15 cellular contexts compared by ENCODE assay signal in genomic region chr7:119706608-119707007, GRCh38.
DNase-seq lines count a peak whose midpoint lies in the region; ATAC-seq and TF ChIP-seq lines count a peak whose summit lies in the region.
"Had no signal": no experiment of that assay in that cellular context is flagged by ENCODE, and none has a peak within 500 bp of the region (broad histone marks: within the 10 kb centered on the region; RNA-seq: fewer than 3 reads in every experiment).

No MANE protein-coding gene starts in this region.

- DNase-seq in SK-N-SH, result no peak
- DNase-seq in MM.1S, result peak; percentile 51
- no peak for DNase-seq in endothelial cell (ENCODE audit: low spot score)
- DNase-seq in cerebellum (ENCODE audit: low spot score), result no peak
- DNase-seq in naive thymus-derived CD4-positive, alpha-beta T cell, result no peak
- no peak for DNase-seq in left cardiac atrium
- DNase-seq: AML-193; C1 segment of cervical spinal cord; CD4-positive, alpha-beta T cell; DMS79 had no signal

- no peak for TF ChIP-seq EP300 in SK-N-SH (IDR thresholded peaks at IDR 0.05; ENCODE audit: borderline replicate concordance in 1 of 2, low read depth in 1 of 2, low read length in 1 of 2)

- 0 out of 2 replicates have a peak, but pooled peaks cover 7% of the 10 kb centered on the region for H3K9me2 ChIP-seq in SK-N-SH
- H3K9me2 ChIP-seq in MM.1S (replicated peaks; ENCODE audit: insufficient read depth, low read length), result no peaks in the 10 kb centered on the region

- H2AFZ ChIP-seq in SK-N-SH (ENCODE audit: low read depth), result peak overlapping the region; percentile 37; the same call in 1 of the 2 replicates
- peak overlapping the region; percentile 38 for H2AFZ ChIP-seq in MM.1S (ENCODE audit: low read length)

- H3K36me3 ChIP-seq in SK-N-SH (replicated peaks in 1 of 2; ENCODE audit: control insufficient read depth in 1 of 2, insufficient read depth in 2 of 2, low read length in 1 of 2) (no peaks in the 10 kb centered on the region), MM.1S (replicated peaks; ENCODE audit: insufficient read depth, low read length) (no peaks in the 10 kb centered on the region)
- H3K36me3 ChIP-seq in naive thymus-derived CD4-positive, alpha-beta T cell (ENCODE audit: control insufficient read depth in 2 of 3, insufficient read depth in 3 of 3, low read length in 3 of 3), result no peaks in the 10 kb centered on the region

- H3K27me3 Mint-ChIP-seq in endothelial cell (ENCODE audit: unreplicated experiment), result no peaks in the 10 kb centered on the region
- no peaks in the 10 kb centered on the region for H3K27me3 Mint-ChIP-seq in naive thymus-derived CD4-positive, alpha-beta T cell
- H3K27me3 Mint-ChIP-seq: CD4-positive, alpha-beta T cell; IgD-negative memory B cell had no signal

- no peaks in the 10 kb centered on the region for H4K20me1 ChIP-seq in SK-N-SH (ENCODE audit: insufficient read depth)
- H4K20me1 ChIP-seq in MM.1S (ENCODE audit: insufficient read depth, low read length), result no peaks in the 10 kb centered on the region

- intact Hi-C loops in naive thymus-derived CD4-positive, alpha-beta T cell (cut with micrococcal nuclease), result no loop called here
- intact Hi-C loops in left cardiac atrium (cut with DNase I), result no loop called here

- peaks cover 6% of the 10 kb centered on the region for H3K9me3 ChIP-seq in SK-N-SH
- H3K9me3 ChIP-seq in MM.1S (replicated peaks; ENCODE audit: insufficient read depth, low read length), result no peaks in the 10 kb centered on the region
- H3K9me3 ChIP-seq in naive thymus-derived CD4-positive, alpha-beta T cell (ENCODE audit: control insufficient read depth in 2 of 3, low read length in 3 of 3), result no peaks in the 10 kb centered on the region

- H3K4me1 ChIP-seq in SK-N-SH (ENCODE audit: control insufficient read depth in 1 of 2, insufficient read depth in 2 of 2, low read depth in 1 of 2, low read length in 1 of 2), result no peaks in the 10 kb centered on the region
- H3K4me1 ChIP-seq in MM.1S (ENCODE audit: low read length), result peaks cover 36% of the 10 kb centered on the region
- no peaks in the 10 kb centered on the region for H3K4me1 ChIP-seq in naive thymus-derived CD4-positive, alpha-beta T cell (ENCODE audit: control insufficient read depth in 2 of 2, insufficient read depth in 2 of 2, low read length in 2 of 2)

- H3K27ac ChIP-seq in SK-N-SH (ENCODE audit: low read depth in 2 of 2, low read length in 1 of 2) (no peak overlapping the region), MM.1S (ENCODE audit: low read length) (peak overlapping the region; percentile 49; the same call in 1 of the 2 replicates)
- no peak overlapping the region for H3K27ac ChIP-seq in naive thymus-derived CD4-positive, alpha-beta T cell (ENCODE audit: low read depth, low read length)
- H3K27ac ChIP-seq: 22Rv1 had no signal

- peak overlapping the region; percentile 80 for H3K27ac Mint-ChIP-seq in endothelial cell (ENCODE audit: unreplicated experiment)
- no peak overlapping the region for H3K27ac Mint-ChIP-seq in naive thymus-derived CD4-positive, alpha-beta T cell
- H3K27ac Mint-ChIP-seq: CD4-positive, alpha-beta T cell had no signal

- H3K27me3 ChIP-seq in SK-N-SH (ENCODE audit: insufficient read depth) (no peaks in the 10 kb centered on the region), MM.1S (replicated peaks; ENCODE audit: insufficient read depth, low read length) (no peaks in the 10 kb centered on the region)
- H3K27me3 ChIP-seq in naive thymus-derived CD4-positive, alpha-beta T cell (ENCODE audit: control insufficient read depth in 2 of 2, insufficient read depth in 2 of 2, low read length in 2 of 2), result no peaks in the 10 kb centered on the region

- no peak overlapping the region for H3K4me3 Mint-ChIP-seq in endothelial cell (ENCODE audit: unreplicated experiment)
- no peak overlapping the region for H3K4me3 Mint-ChIP-seq in naive thymus-derived CD4-positive, alpha-beta T cell
- H3K4me3 Mint-ChIP-seq: CD4-positive, alpha-beta T cell; IgD-negative memory B cell had no signal

- H3K79me2 ChIP-seq in SK-N-SH (ENCODE audit: insufficient read depth) (no peaks in the 10 kb centered on the region), MM.1S (ENCODE audit: low read length) (no peaks in the 10 kb centered on the region)

- H3F3A ChIP-seq in SK-N-SH (replicated peaks; ENCODE audit: insufficient read depth), result no peaks in the 10 kb centered on the region
- H3F3A ChIP-seq in MM.1S (ENCODE audit: insufficient read depth, low read length), result peaks cover 22% of the 10 kb centered on the region

- H3K36me3 Mint-ChIP-seq in endothelial cell (ENCODE audit: low read depth, unreplicated experiment), result peaks cover 5% of the 10 kb centered on the region
- H3K36me3 Mint-ChIP-seq in naive thymus-derived CD4-positive, alpha-beta T cell, result no peaks in the 10 kb centered on the region
- H3K36me3 Mint-ChIP-seq: IgD-negative memory B cell had no signal

- no peak for TF ChIP-seq CTCF in SK-N-SH (IDR thresholded peaks at IDR 0.05)
- TF ChIP-seq CTCF in MM.1S (IDR thresholded peaks at IDR 0.05; ENCODE audit: low read length), result no peak
- TF ChIP-seq CTCF in endothelial cell (IDR thresholded peaks at IDR 0.05; ENCODE audit: unreplicated experiment), result no peak

- no peak for ATAC-seq in SK-N-SH treated with all-trans-retinoic acid at 6 μM for 48 hours
- no peak for ATAC-seq in HG03108 (IDR thresholded peaks at IDR 0.05; ENCODE audit: unreplicated experiment)
- ATAC-seq in naive thymus-derived CD4-positive, alpha-beta T cell, result no peak
- ATAC-seq in left cardiac atrium, result no peak
- ATAC-seq: HCT116 had no signal

- H3K4me2 ChIP-seq in SK-N-SH (no peak overlapping the region), MM.1S (ENCODE audit: low read depth, low read length) (peak overlapping the region; percentile 56)

- 22% methylated on average over 2 of the region's 2 CpGs for WGBS in SK-N-SH (ENCODE audit: low lambda C conversion rate)

- CTCF ChIA-PET in SK-N-SH (lab: Yijun Ruan, JAX), result no interaction called here
- CTCF ChIA-PET in naive thymus-derived CD4-positive, alpha-beta T cell (lab: Charles Lee), result no interaction called here

- no peak overlapping the region for H3K4me3 ChIP-seq in SK-N-SH (ENCODE audit: low read depth in 2 of 2, low read length in 1 of 2)
- H3K4me3 ChIP-seq in MM.1S (ENCODE audit: low read length), result peak overlapping the region; percentile 21
- no peak overlapping the region for H3K4me3 ChIP-seq in naive thymus-derived CD4-positive, alpha-beta T cell (ENCODE audit: low read length)

- H3K9ac ChIP-seq in SK-N-SH, result no peak overlapping the region
- H3K9ac ChIP-seq in MM.1S (ENCODE audit: low read length), result peak overlapping the region; percentile 4; the same call in 1 of the 2 replicates

- TF ChIP-seq RAD21 in SK-N-SH (IDR thresholded peaks at IDR 0.05; ENCODE audit: low read length), result no peak

- peaks cover 5% of the 10 kb centered on the region for H3K9me3 Mint-ChIP-seq in endothelial cell (ENCODE audit: unreplicated experiment)
- peaks cover 0 to 19% (median 7%) of the 10 kb centered on the region in 11 donors for H3K9me3 Mint-ChIP-seq in naive thymus-derived CD4-positive, alpha-beta T cell

- H3K4me1 Mint-ChIP-seq in endothelial cell (ENCODE audit: unreplicated experiment), result peaks cover 11% of the 10 kb centered on the region
- H3K4me1 Mint-ChIP-seq in naive thymus-derived CD4-positive, alpha-beta T cell, result no peaks in the 10 kb centered on the region
- H3K4me1 Mint-ChIP-seq: IgD-negative memory B cell had no signal

- POLR2A ChIA-PET in SK-N-SH (lab: Yijun Ruan, JAX), result no interaction called here
- POLR2A ChIA-PET in naive thymus-derived CD4-positive, alpha-beta T cell (lab: Charles Lee), result no interaction called here

TF ChIP-seq in SK-N-SH, 30 proteins besides CTCF, POLR2A, EP300 and RAD21:
- TF ChIP-seq IRF3 (IDR thresholded peaks at IDR 0.05; ENCODE audit: low read depth, low read length), result no peak
- no peak for TF ChIP-seq FOXJ3 (CRISPR knock-in tag; IDR thresholded peaks at IDR 0.05)

TF ChIP-seq in SK-N-SH treated with all-trans-retinoic acid at 6 μM for 48 hours, 23 proteins besides CTCF, POLR2A, EP300 and RAD21 (continues in another document):
- TF ChIP-seq ESRRG (CRISPR knock-in tag; IDR thresholded peaks at IDR 0.05) (no peak), RARB (CRISPR knock-in tag; IDR thresholded peaks at IDR 0.05) (no peak), TCF4 (CRISPR knock-in tag; IDR thresholded peaks at IDR 0.05; ENCODE audit: borderline replicate concordance) (no peak), BACH2 (CRISPR knock-in tag; IDR thresholded peaks at IDR 0.05; ENCODE audit: borderline replicate concordance) (no peak), CSRNP3 (CRISPR knock-in tag; IDR thresholded peaks at IDR 0.05) (no peak), GLIS3 (CRISPR knock-in tag; IDR thresholded peaks at IDR 0.05) (no peak), ZFP30 (CRISPR knock-in tag; IDR thresholded peaks at IDR 0.05) (no peak)
